In genomic region chr16:46715769-46716305, GRCh38 we compare ENCODE assay signal across 24 cellular contexts. TPM values are rescaled to one million over a fixed set of nuclear protein-coding genes. Genes with fewer than 3 reads are reported as not detected.
DNase-seq lines count a peak whose midpoint lies in the region; ATAC-seq and TF ChIP-seq lines count a peak whose summit lies in the region.
"Had no signal": no experiment of that assay in that cellular context is flagged by ENCODE, and none has a peak within 500 bp of the region (broad histone marks: within the 10 kb centered on the region; RNA-seq: fewer than 3 reads in every experiment).

No MANE protein-coding gene starts in this region.

- H3K9ac ChIP-seq in mesenchymal stem cell (ENCODE audit: low read length), result no peak overlapping the region

- H3K79me1 ChIP-seq in mesenchymal stem cell (replicated peaks; ENCODE audit: low read length, poor library complexity, severe bottlenecking), result no peaks in the 10 kb centered on the region

- no peak overlapping the region for H3K4me3 ChIP-seq in MG63
- no peak overlapping the region for H3K4me3 ChIP-seq in gastrocnemius medialis
- H3K4me3 ChIP-seq in mesenchymal stem cell (ENCODE audit: insufficient read depth in 1 of 2, low read depth in 1 of 2, low read length in 2 of 2), result no peak overlapping the region
- H3K4me3 ChIP-seq in effector memory CD4-positive, alpha-beta T cell (ENCODE audit: insufficient read depth, low read depth, low read length, poor library complexity, severe bottlenecking), result no peak overlapping the region
- H3K4me3 ChIP-seq: ascending aorta, GM12878, thoracic aorta, vagina had no signal

- H2BK15ac ChIP-seq in mesenchymal stem cell (ENCODE audit: low read depth, poor library complexity, severe bottlenecking), result no peak overlapping the region

- DNase-seq in MG63 (peak; percentile 81), cerebellar cortex (ENCODE audit: low spot score) (peak; percentile 71), left cardiac atrium (no peak), gastrocnemius medialis (peak; percentile 33 to 69), NCI-H1417 (lab: John Stamatoyannopoulos, UW) (no peak), kidney glomerular epithelial cell (lab: John Stamatoyannopoulos, UW) (no peak), mesenchymal stem cell (no peak)
- no peak for DNase-seq in effector memory CD4-positive, alpha-beta T cell
- DNase-seq: activated CD4-positive, alpha-beta T cell treated with anti-CD3 and anti-CD28 coated beads for 4 hours; activated effector memory CD4-positive, alpha-beta T cell treated with anti-CD3 and anti-CD28 coated beads, Interleukin-2, amount 50 U/mL, for 16 hours; activated naive CD8-positive, alpha-beta T cell treated with anti-CD3 and anti-CD28 coated beads, Interleukin-2, amount 10 ng/mL, durations not matched to agents 7 days and 5 days; activated T-cell treated with anti-CD3 and anti-CD28 coated beads, Interleukin-2, amount 50 U/mL, for 1 hour; CD4-positive, CD25-positive, alpha-beta regulatory T cell; cerebellar nuclear complex; H9; mammary epithelial cell; NCI-H1105; NCI-H2029; T-helper 2 cell had no signal

- no peak overlapping the region for H2AFZ ChIP-seq in mesenchymal stem cell (ENCODE audit: low read depth, low read length)

- H3K27ac ChIP-seq in gastrocnemius medialis (peak overlapping the region; percentile 46 to 81 (median 71)), mesenchymal stem cell (ENCODE audit: low read length, poor library complexity, severe bottlenecking) (no peak overlapping the region)
- no peak overlapping the region for H3K27ac ChIP-seq in effector memory CD4-positive, alpha-beta T cell (ENCODE audit: insufficient read depth, low read length, poor library complexity, severe bottlenecking)
- H3K27ac ChIP-seq: ascending aorta, thoracic aorta, vagina had no signal

- no peak for TF ChIP-seq POLR2A in gastrocnemius medialis (IDR thresholded peaks at IDR 0.05)

- intact Hi-C loops in left cardiac atrium (cut with DNase I), result no loop called here
- intact Hi-C loops in gastrocnemius medialis (cut with DNase I; ENCODE audit: low total_unique reads), result no loop called here

- H3K4me2 ChIP-seq in mesenchymal stem cell (ENCODE audit: low read length, poor library complexity, severe bottlenecking), result no peak overlapping the region

- no peak overlapping the region for H2BK120ac ChIP-seq in mesenchymal stem cell (ENCODE audit: low read depth, low read length)

- H3K18ac ChIP-seq in mesenchymal stem cell (ENCODE audit: low read depth in 1 of 2, low read length in 2 of 2), result no peak overlapping the region

- H4K91ac ChIP-seq in mesenchymal stem cell (ENCODE audit: low read length), result no peak overlapping the region

- no peak overlapping the region for H3K23ac ChIP-seq in mesenchymal stem cell (ENCODE audit: low read length in 2 of 2)

- no peak overlapping the region for H2AK5ac ChIP-seq in mesenchymal stem cell (ENCODE audit: low read length, severe bottlenecking)

- no peak overlapping the region for H2BK5ac ChIP-seq in mesenchymal stem cell (ENCODE audit: low read depth, low read length, poor library complexity, severe bottlenecking)

- H3K9me3 ChIP-seq in MG63 (no peaks in the 10 kb centered on the region), gastrocnemius medialis (no peaks in the 10 kb centered on the region), mesenchymal stem cell (ENCODE audit: control insufficient read depth, low read length) (no peaks in the 10 kb centered on the region)
- no peaks in the 10 kb centered on the region for H3K9me3 ChIP-seq in effector memory CD4-positive, alpha-beta T cell (ENCODE audit: control insufficient read depth, low read length)
- H3K9me3 ChIP-seq: ascending aorta, thoracic aorta, vagina had no signal

- H3K4me1 ChIP-seq in gastrocnemius medialis (peaks cover 14 to 25% of the 10 kb centered on the region in 2 donors), mesenchymal stem cell (ENCODE audit: control insufficient read depth, insufficient read depth, low read depth, low read length) (no peaks in the 10 kb centered on the region)
- no peaks in the 10 kb centered on the region for H3K4me1 ChIP-seq in effector memory CD4-positive, alpha-beta T cell (ENCODE audit: control insufficient read depth, insufficient read depth, low read length, poor library complexity, severe bottlenecking)
- H3K4me1 ChIP-seq: ascending aorta, vagina had no signal

- H3K4ac ChIP-seq in mesenchymal stem cell (ENCODE audit: low read depth in 1 of 2, low read length in 2 of 2), result no peak overlapping the region

- in situ Hi-C loops in gastrocnemius medialis (cut with MboI; ENCODE audit: low sequenced_read_pairs in 4 of 4), result no loop called here

- H3K27me3 ChIP-seq in MG63 (no peaks in the 10 kb centered on the region), gastrocnemius medialis (no peaks in the 10 kb centered on the region), mesenchymal stem cell (ENCODE audit: control insufficient read depth in 1 of 2, insufficient read depth in 1 of 2, low read length in 2 of 2) (peaks cover 0 to 3% of the 10 kb centered on the region in 2 experiments)
- no peaks in the 10 kb centered on the region for H3K27me3 ChIP-seq in effector memory CD4-positive, alpha-beta T cell (replicated peaks; ENCODE audit: control insufficient read depth, insufficient read depth, low read length, poor library complexity, severe bottlenecking)
- H3K27me3 ChIP-seq: ascending aorta, vagina had no signal

- WGBS in mesenchymal stem cell, result 79% methylated on average over 6 of the region's 6 CpGs

- no peak overlapping the region for H2BK12ac ChIP-seq in mesenchymal stem cell (ENCODE audit: low read length in 2 of 2)

- no peak overlapping the region for H4K8ac ChIP-seq in mesenchymal stem cell (ENCODE audit: low read length)

- ATAC-seq in left cardiac atrium, result peak; percentile 51 to 60
- peak; percentile 30 to 33 for ATAC-seq in gastrocnemius medialis
- ATAC-seq: GM12878 had no signal

- no peak overlapping the region for H3K14ac ChIP-seq in mesenchymal stem cell (ENCODE audit: low read length in 2 of 2)

- no peaks in the 10 kb centered on the region for H3K36me3 ChIP-seq in MG63
- H3K36me3 ChIP-seq in gastrocnemius medialis, result no peaks in the 10 kb centered on the region
- H3K36me3 ChIP-seq in mesenchymal stem cell (ENCODE audit: control insufficient read depth in 1 of 2, insufficient read depth in 2 of 2, low read depth in 1 of 2, low read length in 2 of 2), result no peaks in the 10 kb centered on the region
- H3K36me3 ChIP-seq in effector memory CD4-positive, alpha-beta T cell (ENCODE audit: control insufficient read depth, insufficient read depth, low read length), result no peaks in the 10 kb centered on the region
- H3K36me3 ChIP-seq: ascending aorta, thoracic aorta, vagina had no signal

- no peak for TF ChIP-seq CTCF in gastrocnemius medialis (IDR thresholded peaks at IDR 0.05 in 4 of 5, conservative IDR thresholded peaks at IDR 0.05 in 1 of 5)

RNA-seq across cellular contexts. Expression of gene ORC6, which starts 26.4 kb away (rescaled TPM):
- 58.2 and 68.2 TPM in 2 replicates for total RNA-seq in MG63 (2014; rRNA removed; shearing (Covaris generic); ENCODE audit: low replicate concordance)
- total RNA-seq in left cardiac atrium (1 to 10 TPM; 2.0 to 2.1 TPM), gastrocnemius medialis (1 to 10 TPM in 3 of 4 donors, under 1 TPM in 1; 0.40 to 5.7 (median 1.2) TPM)
- polyA plus RNA-seq in mesenchymal stem cell (2013, experiment 1 of 2), result 7.2 TPM
- polyA plus RNA-seq in mesenchymal stem cell (2013, experiment 2 of 2), result 8.0 TPM
- total RNA-seq: ascending aorta had no signal

RNA-seq across cellular contexts. Expression of gene VPS35, which starts 26.9 kb away (rescaled TPM):
- 134 and 163 TPM in 2 replicates for total RNA-seq in MG63 (2014; rRNA removed; shearing (Covaris generic); ENCODE audit: low replicate concordance)
- total RNA-seq in left cardiac atrium, result 10 to 100 TPM; 68.0 to 74.0 TPM
- 10 to 100 TPM; 30.0 to 60.1 (median 41.4) TPM for total RNA-seq in gastrocnemius medialis
- 70.9 TPM for polyA plus RNA-seq in mesenchymal stem cell (2013, experiment 1 of 2)
- polyA plus RNA-seq in mesenchymal stem cell (2013, experiment 2 of 2), result 73.2 TPM

RNA-seq across cellular contexts. Expression of gene MYLK3, which starts 32.3 kb away (rescaled TPM):
- 0.10 and 0.64 TPM in 2 replicates for total RNA-seq in MG63 (2014; rRNA removed; shearing (Covaris generic); ENCODE audit: low replicate concordance)
- total RNA-seq in left cardiac atrium (100 to 1,000 TPM; 230 to 333 TPM), gastrocnemius medialis (1 to 10 TPM; 2.4 to 9.2 (median 5.2) TPM)
- polyA plus RNA-seq in mesenchymal stem cell (2013, experiment 1 of 2), result 0.08 TPM
- polyA plus RNA-seq in mesenchymal stem cell (2013, experiment 2 of 2), result 0.08 TPM
- total RNA-seq: ascending aorta; CD4-positive, CD25-positive, alpha-beta regulatory T cell; kidney epithelial cell had no signal
- polyA plus RNA-seq: CD4-positive, CD25-positive, alpha-beta regulatory T cell had no signal

Comparison
In these comparisons a context has a peak if more than half of its experiments do, and no peak if none do; other contexts are left out.
1. DNase-seq: peak in MG63 (single experiment), cerebellar cortex (single experiment) and gastrocnemius medialis (2 of 2); none in left cardiac atrium (single experiment), NCI-H1417 (0 of 3), kidney glomerular epithelial cell (single experiment), mesenchymal stem cell (single experiment) and effector memory CD4-positive, alpha-beta T cell (0 of 3).
2. H3K27ac ChIP-seq: peak in gastrocnemius medialis (4 of 4); none in mesenchymal stem cell (single experiment) and effector memory CD4-positive, alpha-beta T cell (single experiment).
3. RNA of gene MYLK3, which starts 32.3 kb away (total RNA-seq): 230 to 333 TPM in left cardiac atrium; 2.4 to 9.2 TPM in gastrocnemius medialis and 0.10 to 0.64 TPM in MG63; every median in the first group is over 10 times any median in the second.